Comparison of ENCODE assay signal across 2 cellular contexts in the genomic region with DNA sequence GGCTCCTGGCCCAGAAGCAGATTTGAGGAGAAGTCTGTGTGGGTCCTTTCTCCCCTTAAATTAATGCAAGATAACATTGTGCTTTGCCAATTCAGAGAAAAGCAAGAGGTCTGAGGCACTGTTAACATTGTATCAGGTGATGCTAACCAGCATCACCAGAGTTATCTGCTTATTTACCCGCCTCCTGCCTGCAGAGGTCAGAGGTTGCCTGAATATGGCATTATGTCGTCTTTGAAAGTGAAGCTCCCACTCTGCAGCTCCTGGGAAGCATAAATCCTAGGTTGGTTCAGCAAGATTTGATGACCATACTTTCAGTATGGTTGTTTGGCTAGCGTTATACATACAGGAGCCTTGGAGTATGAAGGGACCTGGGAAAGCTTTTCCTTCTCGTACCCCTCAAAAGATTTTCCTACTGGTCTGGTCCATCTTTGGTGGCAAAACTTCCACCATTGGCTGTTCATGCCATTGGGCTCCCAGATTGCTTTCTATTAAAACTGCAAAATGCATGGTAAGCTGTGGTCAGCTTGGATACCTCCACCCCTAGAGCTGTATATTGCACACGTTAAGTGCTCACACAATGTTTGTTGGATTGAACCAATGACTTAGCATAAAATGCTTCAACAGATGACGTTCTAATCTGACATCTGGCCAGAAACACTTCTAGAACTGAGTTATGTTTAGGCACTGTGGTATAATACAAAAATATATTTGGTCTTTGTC.
TF ChIP-seq lines count a peak whose summit lies in the region.

No MANE protein-coding gene starts in this region.

TF ChIP-seq in K562, 482 proteins besides CTCF, POLR2A, EP300 and RAD21 (continues in another document):
- 0 out of 2 replicates have a peak, but pooled peaks have one; percentile 13 for TF ChIP-seq ARID3A (IDR thresholded peaks at IDR 0.05; ENCODE audit: borderline replicate concordance, low read depth, low read length)
- TF ChIP-seq ZFP30 (CRISPR knock-in tag; IDR thresholded peaks at IDR 0.05; ENCODE audit: borderline replicate concordance) = no peak
- no peak for TF ChIP-seq POLR2H (tag; IDR thresholded peaks at IDR 0.05; ENCODE audit: low read depth)
- TF ChIP-seq, protein P1, sequence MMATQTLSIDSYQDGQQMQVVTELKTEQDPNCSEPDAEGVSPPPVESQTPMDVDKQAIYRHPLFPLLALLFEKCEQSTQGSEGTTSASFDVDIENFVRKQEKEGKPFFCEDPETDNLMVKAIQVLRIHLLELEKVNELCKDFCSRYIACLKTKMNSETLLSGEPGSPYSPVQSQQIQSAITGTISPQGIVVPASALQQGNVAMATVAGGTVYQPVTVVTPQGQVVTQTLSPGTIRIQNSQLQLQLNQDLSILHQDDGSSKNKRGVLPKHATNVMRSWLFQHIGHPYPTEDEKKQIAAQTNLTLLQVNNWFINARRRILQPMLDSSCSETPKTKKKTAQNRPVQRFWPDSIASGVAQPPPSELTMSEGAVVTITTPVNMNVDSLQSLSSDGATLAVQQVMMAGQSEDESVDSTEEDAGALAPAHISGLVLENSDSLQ (IDR thresholded peaks at IDR 0.05) = peak; percentile 53; the same call in 1 of the 2 replicates
- peak; percentile 71; the same call in 1 of the 2 replicates for TF ChIP-seq MAFK (IDR thresholded peaks at IDR 0.05; ENCODE audit: low read length)
- TF ChIP-seq ZNF316 (IDR thresholded peaks at IDR 0.05) = peak; percentile 93
- peak; percentile 10; the same call in 1 of the 2 replicates for TF ChIP-seq CXXC5 (CRISPR knock-in tag; IDR thresholded peaks at IDR 0.05)
- TF ChIP-seq BACH1 (tag; IDR thresholded peaks at IDR 0.05) = peak; percentile 70; the same call in 1 of the 2 replicates
- TF ChIP-seq CBFA2T3 (IDR thresholded peaks at IDR 0.05) = 0 out of 2 replicates have a peak, but pooled peaks have one; percentile 20
- peak; percentile 97 for TF ChIP-seq MAFG (tag; conservative IDR thresholded peaks at IDR 0.05)
- no peak for TF ChIP-seq JUND (IDR thresholded peaks at IDR 0.05; ENCODE audit: borderline replicate concordance, low read depth, low read length)
- peak; percentile 13; the same call in 1 of the 3 replicates for TF ChIP-seq JUND (tag; IDR thresholded peaks at IDR 0.05; ENCODE audit: borderline replicate concordance, low read depth, low read length)
- TF ChIP-seq CREM (IDR thresholded peaks at IDR 0.05; ENCODE audit: low read depth) = peak; percentile 48; the same call in 1 of the 2 replicates
- no peak for TF ChIP-seq E2F3 (CRISPR knock-in tag; IDR thresholded peaks at IDR 0.05)
- TF ChIP-seq NR2C2 (CRISPR knock-in tag; IDR thresholded peaks at IDR 0.05) = no peak
- TF ChIP-seq NR2C2 (tag; IDR thresholded peaks at IDR 0.05) = peak; percentile 84
- peak; percentile 48 for TF ChIP-seq MEIS2 (IDR thresholded peaks at IDR 0.05; ENCODE audit: partially characterized antibody)
- no peak for TF ChIP-seq FOXJ2 (tag; IDR thresholded peaks at IDR 0.05)
- TF ChIP-seq, protein P2, sequence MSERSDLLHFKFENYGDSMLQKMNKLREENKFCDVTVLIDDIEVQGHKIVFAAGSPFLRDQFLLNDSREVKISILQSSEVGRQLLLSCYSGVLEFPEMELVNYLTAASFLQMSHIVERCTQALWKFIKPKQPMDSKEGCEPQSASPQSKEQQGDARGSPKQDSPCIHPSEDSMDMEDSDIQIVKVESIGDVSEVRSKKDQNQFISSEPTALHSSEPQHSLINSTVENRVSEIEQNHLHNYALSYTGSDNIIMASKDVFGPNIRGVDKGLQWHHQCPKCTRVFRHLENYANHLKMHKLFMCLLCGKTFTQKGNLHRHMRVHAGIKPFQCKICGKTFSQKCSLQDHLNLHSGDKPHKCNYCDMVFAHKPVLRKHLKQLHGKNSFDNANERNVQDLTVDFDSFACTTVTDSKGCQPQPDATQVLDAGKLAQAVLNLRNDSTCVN (CRISPR knock-in tag; IDR thresholded peaks at IDR 0.05) = no peak
- TF ChIP-seq PURB (CRISPR knock-in tag; IDR thresholded peaks at IDR 0.05; ENCODE audit: low read depth) = no peak
- TF ChIP-seq HDAC2 (IDR thresholded peaks at IDR 0.05) = 0 out of 2 replicates have a peak, but pooled peaks have one; percentile 24
- TF ChIP-seq RCOR1 (IDR thresholded peaks at IDR 0.05; ENCODE audit: borderline replicate concordance in 1 of 2, low read depth in 2 of 2, low read length in 2 of 2) = peak in 1 of 2 experiments; percentile 7; a peak in 1 of 4 replicates
- TF ChIP-seq, protein P3, sequence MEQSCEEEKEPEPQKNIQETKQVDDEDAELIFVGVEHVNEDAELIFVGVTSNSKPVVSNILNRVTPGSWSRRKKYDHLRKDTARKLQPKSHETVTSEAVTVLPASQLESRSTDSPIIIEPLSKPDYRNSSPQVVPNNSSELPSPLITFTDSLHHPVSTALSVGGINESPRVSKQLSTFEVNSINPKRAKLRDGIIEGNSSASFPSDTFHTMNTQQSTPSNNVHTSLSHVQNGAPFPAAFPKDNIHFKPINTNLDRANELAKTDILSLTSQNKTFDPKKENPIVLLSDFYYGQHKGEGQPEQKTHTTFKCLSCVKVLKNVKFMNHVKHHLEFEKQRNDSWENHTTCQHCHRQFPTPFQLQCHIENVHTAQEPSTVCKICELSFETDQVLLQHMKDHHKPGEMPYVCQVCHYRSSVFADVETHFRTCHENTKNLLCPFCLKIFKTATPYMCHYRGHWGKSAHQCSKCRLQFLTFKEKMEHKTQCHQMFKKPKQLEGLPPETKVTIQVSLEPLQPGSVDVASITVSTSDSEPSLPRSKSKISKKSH (CRISPR knock-in tag; IDR thresholded peaks at IDR 0.05) = no peak
- TF ChIP-seq ATF7 (IDR thresholded peaks at IDR 0.05) = peak; percentile 65
- peak; percentile 79 for TF ChIP-seq NR2C1 (IDR thresholded peaks at IDR 0.05)
- peak; percentile 84 for TF ChIP-seq NR2C1 (tag; IDR thresholded peaks at IDR 0.05)
- peak; percentile 87 for TF ChIP-seq NFE2 (IDR thresholded peaks at IDR 0.05; ENCODE audit: low read depth)
- TF ChIP-seq ZBTB2 (IDR thresholded peaks at IDR 0.05) = no peak

TF ChIP-seq in HepG2, 621 proteins besides CTCF, POLR2A, EP300 and RAD21:
- TF ChIP-seq NFE2L2 (IDR thresholded peaks at IDR 0.05; ENCODE audit: low read length) (peak; percentile 55), ZNF850 (CRISPR knock-in tag; conservative IDR thresholded peaks at IDR 0.05) (no peak)
